Comparison of ENCODE assay signal across 20 cellular contexts in genomic region chr15:101059381-101060341, GRCh38.
DNase-seq lines count a peak whose midpoint lies in the region; ATAC-seq, FAIRE-seq and TF ChIP-seq lines count a peak whose summit lies in the region.
"Had no signal": no experiment of that assay in that cellular context is flagged by ENCODE, and none has a peak within 500 bp of the region (broad histone marks: within the 10 kb centered on the region; RNA-seq: fewer than 3 reads in every experiment).

No MANE protein-coding gene starts in this region.

- H2BK5ac ChIP-seq in mesendoderm (ENCODE audit: low read length) = no peak overlapping the region

- H2BK15ac ChIP-seq in mesendoderm (replicated peaks; ENCODE audit: low read depth) = no peak overlapping the region

- no peak overlapping the region for H3K4me3 ChIP-seq in GM12878
- H3K4me3 ChIP-seq in mesendoderm (ENCODE audit: low read length) = no peak overlapping the region
- H3K4me3 ChIP-seq in stomach = no peak overlapping the region
- H3K4me3 ChIP-seq in psoas muscle = no peak overlapping the region
- no peak overlapping the region for H3K4me3 ChIP-seq in tibial nerve
- H3K4me3 ChIP-seq: lower lobe of right lung, skin epidermis had no signal

- FAIRE-seq in GM12878 (lab: Jason Lieb, UNC) = peak; percentile 7
- FAIRE-seq: colon, HTR-8/SVneo had no signal

- no peaks in the 10 kb centered on the region for H3K9me3 ChIP-seq in GM12878 (replicated peaks; ENCODE audit: control insufficient read depth, insufficient read depth, low read length)
- no peaks in the 10 kb centered on the region for H3K9me3 ChIP-seq in stomach
- no peaks in the 10 kb centered on the region for H3K9me3 ChIP-seq in psoas muscle
- H3K9me3 ChIP-seq in tibial nerve = no peaks in the 10 kb centered on the region
- H3K9me3 ChIP-seq: lower lobe of right lung had no signal

- intact Hi-C loops in GM12878 (cut with micrococcal nuclease; ENCODE audit: unreplicated experiment) (no loop called here), stomach (cut with DNase I; ENCODE audit: low total_unique reads) (no loop called here), psoas muscle (cut with DNase I) (no loop called here)

- TF ChIP-seq POLR2A in GM12878 (IDR thresholded peaks at IDR 0.05; ENCODE audit: low read depth, low read length) (no peak), stomach (IDR thresholded peaks at IDR 0.05) (no peak), tibial nerve (IDR thresholded peaks at IDR 0.05) (no peak)

- H3K18ac ChIP-seq in mesendoderm (ENCODE audit: low read length) = no peak overlapping the region

- no peak overlapping the region for H3K27ac ChIP-seq in GM12878 (ENCODE audit: control insufficient read depth, insufficient read depth)
- no peak overlapping the region for H3K27ac ChIP-seq in mesendoderm (ENCODE audit: low read depth, low read length)
- no peak overlapping the region for H3K27ac ChIP-seq in stomach
- H3K27ac ChIP-seq in psoas muscle = no peak overlapping the region
- no peak overlapping the region for H3K27ac ChIP-seq in tibial nerve
- H3K27ac ChIP-seq: lower lobe of right lung, skin epidermis had no signal

- H3K4me2 ChIP-seq in GM12878 (ENCODE audit: control insufficient read depth, insufficient read depth) = no peak overlapping the region
- no peak overlapping the region for H3K4me2 ChIP-seq in mesendoderm (ENCODE audit: low read length)

- SMC1A ChIA-PET in GM12878 (lab: Charles Lee; ENCODE audit: uncharacterized antibody, unreplicated experiment) = no interaction called here

- H3K4ac ChIP-seq in mesendoderm (ENCODE audit: low read depth, low read length) = no peak overlapping the region

- TF ChIP-seq EP300 in Ishikawa (IDR thresholded peaks at IDR 0.05; ENCODE audit: borderline replicate concordance) (no peak), GM12878 (IDR thresholded peaks at IDR 0.05; ENCODE audit: borderline replicate concordance in 1 of 2, control insufficient read depth in 1 of 2, low read depth in 2 of 2, low read length in 2 of 2) (no peak), stomach (IDR thresholded peaks at IDR 0.05) (no peak), tibial nerve (IDR thresholded peaks at IDR 0.05) (no peak)

- H3K79me2 ChIP-seq in GM12878 (ENCODE audit: control insufficient read depth, insufficient read depth, low read length) (no peaks in the 10 kb centered on the region), mesendoderm (ENCODE audit: control insufficient read depth, insufficient read depth, low read length) (no peaks in the 10 kb centered on the region)

- ATAC-seq in GM12878 (no peak), psoas muscle (no peak), HG03432 (IDR thresholded peaks at IDR 0.05; ENCODE audit: unreplicated experiment) (no peak)
- ATAC-seq: lower lobe of right lung; naive thymus-derived CD4-positive, alpha-beta T cell; T-cell had no signal

- H2BK120ac ChIP-seq in mesendoderm (ENCODE audit: low read depth, low read length) = no peak overlapping the region

- H3K4me1 ChIP-seq in GM12878 (ENCODE audit: control insufficient read depth, insufficient read depth, low read length) = no peaks in the 10 kb centered on the region; the same call in 1 of the 2 replicates
- H3K4me1 ChIP-seq in mesendoderm (ENCODE audit: control insufficient read depth, low read depth, low read length) = peaks cover 3% of the 10 kb centered on the region
- H3K4me1 ChIP-seq in stomach = peaks cover 0 to 16% (median 10%) of the 10 kb centered on the region in 4 donors
- H3K4me1 ChIP-seq in psoas muscle = no peaks in the 10 kb centered on the region
- peaks cover 0 to 32% (median 12%) of the 10 kb centered on the region in 4 donors for H3K4me1 ChIP-seq in tibial nerve

- in situ Hi-C loops in GM12878 (cut with MboI) = no loop called here

- CTCF ChIA-PET in GM12878 (lab: Yijun Ruan, JAX) = no interaction called here

- no peak overlapping the region for H2AFZ ChIP-seq in GM12878 (ENCODE audit: control insufficient read depth, low read depth, low read length)

- RAD21 ChIA-PET in GM12878 (lab: Charles Lee; ENCODE audit: unreplicated experiment) = no interaction called here

- no peak overlapping the region for H3K23ac ChIP-seq in mesendoderm (ENCODE audit: low read length)

- TSS peak; percentile 33 for BruUV-seq in GM12878 (replicated peaks; lab: Mats Ljungman, UMichigan)

- TF ChIP-seq RAD21 in Ishikawa (IDR thresholded peaks at IDR 0.05; ENCODE audit: low read depth) (no peak), GM12878 (IDR thresholded peaks at IDR 0.05; ENCODE audit: insufficient read depth, low read depth, low read length) (no peak)

- H2AK5ac ChIP-seq in mesendoderm (ENCODE audit: low read length) = no peak overlapping the region

- no peak for TF ChIP-seq CTCF in GM12878 (IDR thresholded peaks at IDR 0.05 in 2 of 3, conservative IDR thresholded peaks at IDR 0.05 in 1 of 3; ENCODE audit: control insufficient read depth in 2 of 3, extremely low read depth in 1 of 3, insufficient read depth in 1 of 3, low read depth in 3 of 3, low read length in 3 of 3)
- no peak for TF ChIP-seq CTCF in stomach (IDR thresholded peaks at IDR 0.05)
- no peak for TF ChIP-seq CTCF in psoas muscle (IDR thresholded peaks at IDR 0.05)
- no peak for TF ChIP-seq CTCF in tibial nerve (IDR thresholded peaks at IDR 0.05)

- H3K79me1 ChIP-seq in mesendoderm (ENCODE audit: low read length) = no peaks in the 10 kb centered on the region

- peaks cover 17 to 35% of the 10 kb centered on the region in 2 experiments for H3K36me3 ChIP-seq in GM12878 (ENCODE audit: control insufficient read depth in 2 of 2, insufficient read depth in 2 of 2, low read length in 1 of 2)
- H3K36me3 ChIP-seq in mesendoderm (ENCODE audit: control insufficient read depth, insufficient read depth, low read length) = no peaks in the 10 kb centered on the region
- peaks cover 9 to 97% (median 97%) of the 10 kb centered on the region in 4 donors for H3K36me3 ChIP-seq in stomach
- peaks cover 0 to 42% of the 10 kb centered on the region in 2 donors for H3K36me3 ChIP-seq in psoas muscle (ENCODE audit: insufficient read depth in 1 of 2, low read depth in 1 of 2)
- H3K36me3 ChIP-seq in tibial nerve = peaks cover 0 to 71% (median 6%) of the 10 kb centered on the region in 3 donors

- POLR2A ChIA-PET in GM12878 (lab: Charles Lee) = no interaction called here

- no peak overlapping the region for H4K5ac ChIP-seq in mesendoderm (ENCODE audit: low read length)

- WGBS in GM12878 (ENCODE audit: insufficient coverage, insufficient replicate concordance, low lambda C conversion rate, missing lambda C conversion rate) = 78% methylated on average over 16 of the region's 16 CpGs
- no CpG with 5 or more reads among the region's 16 CpGs for WGBS in mesendoderm (ENCODE audit: extremely low coverage, insufficient coverage, low lambda C conversion rate)
- 81 to 84% (median 83%) methylated on average over 13 to 16 of the region's 16 CpGs for WGBS in stomach, 5 donors
- 80 to 81% (median 81%) methylated on average over 16 of the region's 16 CpGs for WGBS in psoas muscle, 3 donors
- 80 to 83% methylated on average over 16 of the region's 16 CpGs for WGBS in tibial nerve, 2 donors

- no peaks in the 10 kb centered on the region for H3K27me3 ChIP-seq in GM12878 (replicated peaks in 1 of 2; ENCODE audit: control insufficient read depth in 2 of 2, insufficient read depth in 2 of 2, low read length in 1 of 2)
- no peaks in the 10 kb centered on the region for H3K27me3 ChIP-seq in mesendoderm (ENCODE audit: insufficient read depth, low read length, poor library complexity)
- no peaks in the 10 kb centered on the region for H3K27me3 ChIP-seq in stomach
- no peaks in the 10 kb centered on the region for H3K27me3 ChIP-seq in psoas muscle (ENCODE audit: insufficient read depth in 3 of 3, low read length in 2 of 3)
- no peaks in the 10 kb centered on the region for H3K27me3 ChIP-seq in tibial nerve

- no peak overlapping the region for H3K56ac ChIP-seq in mesendoderm (ENCODE audit: low read length)

- DNase-seq in GM12878 (ENCODE audit: low read depth, low spot score) (no peak), mesendoderm (peak; percentile 36), stomach (peak; percentile 23), psoas muscle (no peak), tibial nerve (ENCODE audit: low spot score in 2 of 2) (no peak)
- DNase-seq: activated naive CD8-positive, alpha-beta T cell treated with anti-CD3 and anti-CD28 coated beads, Interleukin-2, amount 10 ng/mL, durations not matched to agents 7 days and 5 days; immature natural killer cell; lower lobe of right lung; naive thymus-derived CD4-positive, alpha-beta T cell; NCI-H1417; NCI-H524 treated with DMSO at 0.1 percent for 48 hours; SHP77; stimulated activated CD4-positive, alpha-beta T cell treated with anti-CD3 and anti-CD28 coated beads, Interleukin-4, amount 100 ng/mL, for 24 hours; substantia nigra; T-cell had no signal

- no peak overlapping the region for H4K8ac ChIP-seq in mesendoderm (ENCODE audit: low read depth, low read length)

- H4K20me1 ChIP-seq in GM12878 (ENCODE audit: control insufficient read depth, insufficient read depth) = no peaks in the 10 kb centered on the region

- H3K9ac ChIP-seq in GM12878 (ENCODE audit: control insufficient read depth, insufficient read depth, low read length) (no peak overlapping the region), mesendoderm (ENCODE audit: low read length) (no peak overlapping the region)

TF ChIP-seq in GM12878, 131 proteins besides CTCF, POLR2A, EP300 and RAD21 (continues in another document):
- TF ChIP-seq ZNF622 (IDR thresholded peaks at IDR 0.05) = no peak
- TF ChIP-seq ATF2 (IDR thresholded peaks at IDR 0.05; ENCODE audit: low read length) = no peak
- no peak for TF ChIP-seq BHLHE40 (IDR thresholded peaks at IDR 0.05; ENCODE audit: borderline replicate concordance in 1 of 2, low read depth in 2 of 2, low read length in 1 of 2)
- no peak for TF ChIP-seq POLR2AphosphoS2 (IDR thresholded peaks at IDR 0.05; ENCODE audit: low read depth, low read length)
- TF ChIP-seq NFIC (IDR thresholded peaks at IDR 0.05; ENCODE audit: low read depth, low read length) = no peak
- no peak for TF ChIP-seq PAX5 (IDR thresholded peaks at IDR 0.05; ENCODE audit: borderline replicate concordance, low read depth, low read length)
- no peak for TF ChIP-seq HDGF (IDR thresholded peaks at IDR 0.05)

Comparison
In these comparisons a context has a peak if more than half of its experiments do, and no peak if none do; other contexts are left out.
1. DNase-seq: peak in mesendoderm (single experiment) and stomach (single experiment); none in GM12878 (single experiment), psoas muscle (0 of 2) and tibial nerve (0 of 2).